ENCODE assay signal across 1 cellular context in genomic region chr13:75633285-75633684, GRCh38.
A peak's percentile ranks its signal among the peaks of the same experiment; 100 is the strongest.
TF ChIP-seq lines count a peak whose summit lies in the region.

No MANE protein-coding gene starts in this region.

TF ChIP-seq in SK-N-SH, 30 proteins besides CTCF, POLR2A, EP300 and RAD21:
- TF ChIP-seq IRF3 (IDR thresholded peaks at IDR 0.05; ENCODE audit: low read depth, low read length) = no peak
- peak; percentile 43; the same call in 1 of the 2 replicates for TF ChIP-seq MAX (IDR thresholded peaks at IDR 0.05; ENCODE audit: low read depth)
- TF ChIP-seq, protein P1, sequence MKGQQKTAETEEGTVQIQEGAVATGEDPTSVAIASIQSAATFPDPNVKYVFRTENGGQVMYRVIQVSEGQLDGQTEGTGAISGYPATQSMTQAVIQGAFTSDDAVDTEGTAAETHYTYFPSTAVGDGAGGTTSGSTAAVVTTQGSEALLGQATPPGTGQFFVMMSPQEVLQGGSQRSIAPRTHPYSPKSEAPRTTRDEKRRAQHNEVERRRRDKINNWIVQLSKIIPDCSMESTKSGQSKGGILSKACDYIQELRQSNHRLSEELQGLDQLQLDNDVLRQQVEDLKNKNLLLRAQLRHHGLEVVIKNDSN (IDR thresholded peaks at IDR 0.05; ENCODE audit: borderline replicate concordance, low read depth) = no peak
- TF ChIP-seq, protein P2, sequence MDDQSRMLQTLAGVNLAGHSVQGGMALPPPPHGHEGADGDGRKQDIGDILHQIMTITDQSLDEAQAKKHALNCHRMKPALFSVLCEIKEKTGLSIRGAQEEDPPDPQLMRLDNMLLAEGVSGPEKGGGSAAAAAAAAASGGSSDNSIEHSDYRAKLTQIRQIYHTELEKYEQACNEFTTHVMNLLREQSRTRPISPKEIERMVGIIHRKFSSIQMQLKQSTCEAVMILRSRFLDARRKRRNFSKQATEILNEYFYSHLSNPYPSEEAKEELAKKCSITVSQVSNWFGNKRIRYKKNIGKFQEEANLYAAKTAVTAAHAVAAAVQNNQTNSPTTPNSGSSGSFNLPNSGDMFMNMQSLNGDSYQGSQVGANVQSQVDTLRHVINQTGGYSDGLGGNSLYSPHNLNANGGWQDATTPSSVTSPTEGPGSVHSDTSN (IDR thresholded peaks at IDR 0.05) = peak; percentile 86
- TF ChIP-seq MEF2A (IDR thresholded peaks at IDR 0.05; ENCODE audit: borderline replicate concordance, low read depth) = no peak; the same call in 1 of the 2 replicates
- TF ChIP-seq EZH2phosphoT487 (IDR thresholded peaks at IDR 0.05; ENCODE audit: borderline replicate concordance, low read depth) = no peak
- peak; percentile 44; the same call in 1 of the 2 replicates for TF ChIP-seq FOSL2 (IDR thresholded peaks at IDR 0.05; ENCODE audit: borderline replicate concordance, low read depth)
- TF ChIP-seq RXRA (IDR thresholded peaks at IDR 0.05; ENCODE audit: borderline replicate concordance, low read depth) = 0 out of 2 replicates have a peak, but pooled peaks have one; percentile 15
- 0 out of 2 replicates have a peak, but pooled peaks have one; percentile 67 for TF ChIP-seq FOXM1 (IDR thresholded peaks at IDR 0.05; ENCODE audit: low read depth)
- peak; percentile 73 for TF ChIP-seq JUND (IDR thresholded peaks at IDR 0.05)
- TF ChIP-seq SMC3 (IDR thresholded peaks at IDR 0.05; ENCODE audit: low read depth, low read length) = no peak
- TF ChIP-seq TCF12 (IDR thresholded peaks at IDR 0.05) = peak; percentile 88
- TF ChIP-seq NFIC (IDR thresholded peaks at IDR 0.05; ENCODE audit: borderline replicate concordance) = peak; percentile 80; the same call in 1 of the 2 replicates
- no peak for TF ChIP-seq CHD2 (IDR thresholded peaks at IDR 0.05; ENCODE audit: low read length, partially characterized antibody)
- TF ChIP-seq TEAD4 (IDR thresholded peaks at IDR 0.05; ENCODE audit: borderline replicate concordance, insufficient read depth) = peak; percentile 75; the same call in 1 of the 2 replicates
- no peak for TF ChIP-seq NRF1 (IDR thresholded peaks at IDR 0.05; ENCODE audit: low read depth, low read length)
- no peak for TF ChIP-seq GATA2 (CRISPR knock-in tag; IDR thresholded peaks at IDR 0.05)
- TF ChIP-seq POLR2AphosphoS5 (IDR thresholded peaks at IDR 0.05; ENCODE audit: low read depth, low read length) = peak; percentile 78; the same call in 1 of the 2 replicates
- no peak for TF ChIP-seq ZBTB33 (IDR thresholded peaks at IDR 0.05; ENCODE audit: borderline replicate concordance, low read depth)
- no peak for TF ChIP-seq ELF1 (IDR thresholded peaks at IDR 0.05)
- TF ChIP-seq RFX5 (IDR thresholded peaks at IDR 0.05; ENCODE audit: low read length) = no peak
